8 cellular contexts compared by ENCODE assay signal in genomic region chr5:179623906-179624741, GRCh38. TPM values are rescaled to one million over a fixed set of nuclear protein-coding genes. Genes with fewer than 3 reads are reported as not detected.
DNase-seq lines count a peak whose midpoint lies in the region; ATAC-seq, FAIRE-seq and TF ChIP-seq lines count a peak whose summit lies in the region.

No MANE protein-coding gene starts in this region.

- peaks cover 23 to 28% of the 10 kb centered on the region in 2 donors for H3K4me1 ChIP-seq in kidney (ENCODE audit: control insufficient read depth in 1 of 2, insufficient read depth in 1 of 2, low read depth in 1 of 2, low read length in 2 of 2)

- H3K9ac ChIP-seq in kidney (ENCODE audit: low read length in 2 of 2) = peak overlapping the region; percentile 93 to 95

- H3K4me3 ChIP-seq in kidney (ENCODE audit: low read length in 2 of 2) = peak overlapping the region; percentile 74 to 97

- TF ChIP-seq CTCF in kidney (IDR thresholded peaks at IDR 0.05; ENCODE audit: borderline replicate concordance, extremely low read depth, insufficient read depth) = no peak

- FAIRE-seq in kidney (lab: Jason Lieb, UNC) = no peak

- intact Hi-C loops in kidney (cut with DNase I) = no loop called here

- peaks cover 14 to 27% of the 10 kb centered on the region in 2 donors for H3K36me3 ChIP-seq in kidney (ENCODE audit: control insufficient read depth in 1 of 2, insufficient read depth in 2 of 2, low read length in 2 of 2)

- DNase-seq in SHP77 (lab: John Stamatoyannopoulos, UW) (peak; percentile 41 to 42), SHP77 treated with DMSO at 0.1 percent for 48 hours (lab: John Stamatoyannopoulos, UW) (no peak), T-helper 2 cell (peak in 4 of 5 experiments; percentile 28 to 80 (median 34)), brain pericyte (ENCODE audit: low read depth, low spot score) (peak; percentile 69), kidney (no peak)
- peak; percentile 28 to 36 for DNase-seq in stimulated activated CD4-positive, alpha-beta T cell treated with anti-CD3 and anti-CD28 coated beads, Interleukin-1b, Interleukin-23, amount 100 ng/mL, for 4 hours (ENCODE audit: low read depth in 2 of 2)

- ATAC-seq in HG03432 (IDR thresholded peaks at IDR 0.05; ENCODE audit: unreplicated experiment) (peak; percentile 24), HG02642 (IDR thresholded peaks at IDR 0.05; ENCODE audit: poor library complexity, unreplicated experiment) (no peak)

- peak overlapping the region; percentile 96 to 100 for H3K27ac ChIP-seq in kidney (ENCODE audit: low read depth in 2 of 2, low read length in 2 of 2)

- H3K9me3 ChIP-seq in kidney (ENCODE audit: control insufficient read depth in 1 of 2, low read length in 2 of 2) = no peaks in the 10 kb centered on the region

RNA-seq across cellular contexts. Expression of gene HNRNPH1, which starts 0.7 kb away (rescaled TPM):
- total RNA-seq in kidney = 564 TPM
- polyA plus RNA-seq in kidney (ENCODE audit: insufficient read depth, low read depth, low replicate concordance) = 191 TPM

RNA-seq across cellular contexts. Expression of gene CBY3, which starts 56.7 kb away (rescaled TPM):
- total RNA-seq in kidney = not detected
- not detected for polyA plus RNA-seq in kidney (ENCODE audit: insufficient read depth, low read depth, low replicate concordance)

Comparison
In these comparisons a context has a peak if more than half of its experiments do, and no peak if none do; other contexts are left out.
1. DNase-seq: peak in SHP77 (2 of 2), T-helper 2 cell (4 of 5), brain pericyte (single experiment) and stimulated activated CD4-positive, alpha-beta T cell treated with anti-CD3 and anti-CD28 coated beads, Interleukin-1b, Interleukin-23, amount 100 ng/mL, for 4 hours (2 of 2); none in SHP77 treated with DMSO at 0.1 percent for 48 hours (single experiment) and kidney (single experiment).